25 cellular contexts compared by ENCODE assay signal in genomic region chr2:166959556-166959955, GRCh38.
"Had no signal": no experiment of that assay in that cellular context is flagged by ENCODE, and none has a peak within 500 bp of the region (broad histone marks: within the 10 kb centered on the region; RNA-seq: fewer than 3 reads in every experiment).

No MANE protein-coding gene starts in this region.

- ATAC-seq: gastroesophageal sphincter; left lung; lower lobe of right lung; natural killer cell; sciatic nerve; stimulated activated memory B cell treated with anti-CD40 and anti-IgM and Interleukin-4, amounts not matched to agents 10 μg/mL and 1 μg/mL and 100 μg/mL, for 72 hours; upper lobe of right lung had no signal

- H3K4me3 Mint-ChIP-seq: immature natural killer cell; memory B cell; mesothelial cell of epicardium; natural killer cell; stimulated activated memory B cell treated with anti-CD40 and anti-IgM and Interleukin-4, amounts not matched to agents 10 μg/mL and 1 μg/mL and 100 μg/mL, for 72 hours; stimulated activated naive CD8-positive, alpha-beta T cell treated with anti-CD3 and anti-CD28 coated beads, Interleukin-15, Interleukin-2, amounts not matched to agents 100 ng/mL and 50 ng/mL, for 24 hours had no signal

- H3K27me3 Mint-ChIP-seq: memory B cell; stimulated activated memory B cell treated with anti-CD40 and anti-IgM and Interleukin-4, amounts not matched to agents 10 μg/mL and 1 μg/mL and 100 μg/mL, for 72 hours; stimulated activated naive CD8-positive, alpha-beta T cell treated with anti-CD3 and anti-CD28 coated beads, Interleukin-15, Interleukin-2, amounts not matched to agents 100 ng/mL and 50 ng/mL, for 24 hours had no signal

- H3K4me1 Mint-ChIP-seq: immature natural killer cell; memory B cell; mesothelial cell of epicardium; natural killer cell; stimulated activated memory B cell treated with anti-CD40 and anti-IgM and Interleukin-4, amounts not matched to agents 10 μg/mL and 1 μg/mL and 100 μg/mL, for 72 hours had no signal

- H3K27ac Mint-ChIP-seq: immature natural killer cell; memory B cell; mesothelial cell of epicardium; natural killer cell; stimulated activated memory B cell treated with anti-CD40 and anti-IgM and Interleukin-4, amounts not matched to agents 10 μg/mL and 1 μg/mL and 100 μg/mL, for 72 hours; stimulated activated naive CD8-positive, alpha-beta T cell treated with anti-CD3 and anti-CD28 coated beads, Interleukin-15, Interleukin-2, amounts not matched to agents 100 ng/mL and 50 ng/mL, for 24 hours had no signal

- H3K36me3 Mint-ChIP-seq: immature natural killer cell; memory B cell; mesothelial cell of epicardium; natural killer cell; stimulated activated memory B cell treated with anti-CD40 and anti-IgM and Interleukin-4, amounts not matched to agents 10 μg/mL and 1 μg/mL and 100 μg/mL, for 72 hours had no signal

- H3K27ac ChIP-seq: coronary artery, dorsolateral prefrontal cortex, epithelial cell of prostate, esophagus muscularis mucosa, gastroesophageal sphincter, left lung, lower lobe of right lung, neutrophil, spleen, tibial nerve, upper lobe of right lung, vagina had no signal

- H3K4me3 ChIP-seq: coronary artery, dorsolateral prefrontal cortex, esophagus muscularis mucosa, gastroesophageal sphincter, left lung, lower lobe of right lung, spleen, tibial nerve, upper lobe of right lung, vagina had no signal

- H3K36me3 ChIP-seq: esophagus muscularis mucosa, gastroesophageal sphincter, left lung, lower lobe of right lung, neutrophil, spleen, tibial nerve, upper lobe of right lung, vagina had no signal

- H3K4me1 ChIP-seq: gastroesophageal sphincter, left lung, lower lobe of right lung, spleen, upper lobe of right lung, vagina had no signal

- H3K9me3 Mint-ChIP-seq: mesothelial cell of epicardium; stimulated activated naive CD8-positive, alpha-beta T cell treated with anti-CD3 and anti-CD28 coated beads, Interleukin-15, Interleukin-2, amounts not matched to agents 100 ng/mL and 50 ng/mL, for 24 hours had no signal

- H3K27me3 ChIP-seq: dorsolateral prefrontal cortex, esophagus muscularis mucosa, gastroesophageal sphincter, left lung, neutrophil, spleen, tibial nerve, upper lobe of right lung, vagina had no signal

- H3K9me3 ChIP-seq: esophagus muscularis mucosa, gastroesophageal sphincter, left lung, lower lobe of right lung, neutrophil, spleen, tibial nerve, upper lobe of right lung, vagina had no signal

- DNase-seq: dorsolateral prefrontal cortex; effector CD8-positive, alpha-beta T cell; glutamatergic neuron; immature natural killer cell; left lung; lower lobe of right lung; natural killer cell; posterior cingulate gyrus; spleen; stimulated activated CD4-positive, alpha-beta T cell treated with anti-CD3 and anti-CD28 coated beads, Interleukin-15, amount 100 ng/mL, for 24 hours; stimulated activated CD4-positive, alpha-beta T cell treated with anti-CD3 and anti-CD28 coated beads, Interleukin-1b, Interleukin-23, amount 100 ng/mL, for 48 hours; stimulated activated CD4-positive, alpha-beta T cell treated with anti-CD3 and anti-CD28 coated beads, Interleukin-4, amount 100 ng/mL, for 24 hours; upper lobe of right lung had no signal
